Comparison of ENCODE assay signal across 9 cellular contexts in genomic region chr4:88737304-88738015, GRCh38. TPM values are rescaled to one million over a fixed set of nuclear protein-coding genes. Genes with fewer than 3 reads are reported as not detected.
DNase-seq lines count a peak whose midpoint lies in the region; ATAC-seq and TF ChIP-seq lines count a peak whose summit lies in the region.
"Had no signal": no experiment of that assay in that cellular context is flagged by ENCODE, and none has a peak within 500 bp of the region (broad histone marks: within the 10 kb centered on the region; RNA-seq: fewer than 3 reads in every experiment).

No MANE protein-coding gene starts in this region.

- no peaks in the 10 kb centered on the region for H3K27me3 ChIP-seq in gastroesophageal sphincter

- peak; percentile 33 for DNase-seq in NCI-H2227 (lab: John Stamatoyannopoulos, UW; ENCODE audit: unreplicated experiment)
- DNase-seq in stimulated activated effector memory CD8-positive, alpha-beta T cell treated with anti-CD3 and anti-CD28 coated beads, Interleukin-12 subunit alpha, Interleukin-12 subunit beta, amount 100 ng/mL, for 72 hours (ENCODE audit: low spot score in 2 of 2) = no peak
- no peak for DNase-seq in HUDEP-2 (lab: John Stamatoyannopoulos, UW; ENCODE audit: unreplicated experiment in 76 of 76)
- no peak for DNase-seq in osteocyte (ENCODE audit: extremely low spot score, unreplicated experiment)
- no peak for DNase-seq in OCI-M1 (lab: John Stamatoyannopoulos, UW)

- peak overlapping the region in 1 of 2 donors; percentile 9 for H3K4me3 ChIP-seq in gastroesophageal sphincter

- H3K36me3 Mint-ChIP-seq in stimulated activated effector memory CD8-positive, alpha-beta T cell treated with anti-CD3 and anti-CD28 coated beads, Interleukin-12 subunit alpha, Interleukin-12 subunit beta, amount 100 ng/mL, for 72 hours = peaks cover 53% of the 10 kb centered on the region
- peaks cover 15% of the 10 kb centered on the region for H3K36me3 Mint-ChIP-seq in osteocyte (ENCODE audit: unreplicated experiment)

- H3K9me3 ChIP-seq in gastroesophageal sphincter = no peaks in the 10 kb centered on the region

- no peak for TF ChIP-seq CTCF in gastroesophageal sphincter (IDR thresholded peaks at IDR 0.05)
- no peak for TF ChIP-seq CTCF in osteocyte (IDR thresholded peaks at IDR 0.05)

- no peaks in the 10 kb centered on the region for H3K27me3 Mint-ChIP-seq in osteocyte (ENCODE audit: unreplicated experiment)

- H3K27ac Mint-ChIP-seq in stimulated activated effector memory CD8-positive, alpha-beta T cell treated with anti-CD3 and anti-CD28 coated beads, Interleukin-12 subunit alpha, Interleukin-12 subunit beta, amount 100 ng/mL, for 72 hours = peak overlapping the region; percentile 27
- H3K27ac Mint-ChIP-seq in osteocyte (ENCODE audit: unreplicated experiment) = no peak overlapping the region

- H3K36me3 ChIP-seq in gastroesophageal sphincter = peaks cover 0 to 20% of the 10 kb centered on the region in 2 donors

- H3K27ac ChIP-seq in gastroesophageal sphincter = peak overlapping the region; percentile 68 to 77 (median 75)
- H3K27ac ChIP-seq: KMS-11 had no signal

- TF ChIP-seq EP300 in gastroesophageal sphincter (IDR thresholded peaks at IDR 0.05) = no peak

- ATAC-seq in GM18867 (IDR thresholded peaks at IDR 0.05; ENCODE audit: unreplicated experiment) (peak; percentile 44), HG02623 (IDR thresholded peaks at IDR 0.05; ENCODE audit: unreplicated experiment) (peak; percentile 93), gastroesophageal sphincter (peak; percentile 58)
- peak; percentile 31 for ATAC-seq in stimulated activated effector memory CD8-positive, alpha-beta T cell treated with anti-CD3 and anti-CD28 coated beads, Interleukin-12 subunit alpha, Interleukin-12 subunit beta, amount 100 ng/mL, for 72 hours

- no peak for TF ChIP-seq POLR2A in gastroesophageal sphincter (IDR thresholded peaks at IDR 0.05)

- H3K4me1 Mint-ChIP-seq in stimulated activated effector memory CD8-positive, alpha-beta T cell treated with anti-CD3 and anti-CD28 coated beads, Interleukin-12 subunit alpha, Interleukin-12 subunit beta, amount 100 ng/mL, for 72 hours = peaks cover 10% of the 10 kb centered on the region
- H3K4me1 Mint-ChIP-seq in osteocyte (ENCODE audit: unreplicated experiment) = peaks cover 3% of the 10 kb centered on the region

- no peaks in the 10 kb centered on the region for H3K9me3 Mint-ChIP-seq in stimulated activated effector memory CD8-positive, alpha-beta T cell treated with anti-CD3 and anti-CD28 coated beads, Interleukin-12 subunit alpha, Interleukin-12 subunit beta, amount 100 ng/mL, for 72 hours
- no peaks in the 10 kb centered on the region for H3K9me3 Mint-ChIP-seq in osteocyte (ENCODE audit: unreplicated experiment)

- H3K4me1 ChIP-seq in gastroesophageal sphincter = peaks cover 15 to 66% (median 20%) of the 10 kb centered on the region in 3 donors

- WGBS in gastroesophageal sphincter (ENCODE audit: low coverage in 1 of 2), 2 donors = 22 to 32% methylated on average over 11 to 14 of the region's 14 CpGs

- no peak overlapping the region for H3K4me3 Mint-ChIP-seq in stimulated activated effector memory CD8-positive, alpha-beta T cell treated with anti-CD3 and anti-CD28 coated beads, Interleukin-12 subunit alpha, Interleukin-12 subunit beta, amount 100 ng/mL, for 72 hours
- no peak overlapping the region for H3K4me3 Mint-ChIP-seq in osteocyte (ENCODE audit: unreplicated experiment)

RNA-seq across cellular contexts. Expression of gene NAP1L5, which starts 39.8 kb away (rescaled TPM):
- total RNA-seq in gastroesophageal sphincter (10 to 100 TPM in 2 of 4 donors, 1 to 10 TPM in 2; 4.0 to 13.6 (median 10.3) TPM), osteocyte (5.6 and 5.7 TPM in 2 replicates)

Comparison
In these comparisons a context has a peak if more than half of its experiments do, and no peak if none do; other contexts are left out.
1. ATAC-seq: peak in every context shown above with its lines; median percentile 93 in HG02623; 58 in gastroesophageal sphincter; 44 in GM18867; 31 in stimulated activated effector memory CD8-positive, alpha-beta T cell treated with anti-CD3 and anti-CD28 coated beads, Interleukin-12 subunit alpha, Interleukin-12 subunit beta, amount 100 ng/mL, for 72 hours.